In genomic region chr6:24489470-24489869, GRCh38 we compare ENCODE assay signal across 14 cellular contexts.
"Had no signal": no experiment of that assay in that cellular context is flagged by ENCODE, and none has a peak within 500 bp of the region (broad histone marks: within the 10 kb centered on the region; RNA-seq: fewer than 3 reads in every experiment).

Gene GPLD1 (minus strand): TSS chr6:24489578. CDS start chr6:24489511, 67 bp downstream.

- H3K9me3 ChIP-seq: thyroid gland had no signal

- H3K36me3 Mint-ChIP-seq: activated naive CD8-positive, alpha-beta T cell had no signal

- H3K27ac ChIP-seq: thyroid gland had no signal

- H3K27ac Mint-ChIP-seq: activated naive CD8-positive, alpha-beta T cell; stimulated activated naive CD8-positive, alpha-beta T cell treated with anti-CD3 and anti-CD28 coated beads, Interleukin-15, Interleukin-2, amounts not matched to agents 100 ng/mL and 50 ng/mL, for 24 hours; T-helper 2 cell treated with Interferon-gamma antibody and Interleukin-4, amounts not matched to agents 5 μg/mL and 100 μg/mL, for 36 hours had no signal

- H3K27me3 ChIP-seq: thyroid gland had no signal

- H3K9me3 Mint-ChIP-seq: stimulated activated naive CD8-positive, alpha-beta T cell treated with anti-CD3 and anti-CD28 coated beads, Interleukin-15, Interleukin-2, amounts not matched to agents 100 ng/mL and 50 ng/mL, for 24 hours; T-helper 2 cell treated with Interferon-gamma antibody and Interleukin-4, amounts not matched to agents 5 μg/mL and 100 μg/mL, for 36 hours had no signal

- H3K27me3 Mint-ChIP-seq: activated naive CD8-positive, alpha-beta T cell; stimulated activated naive CD8-positive, alpha-beta T cell treated with anti-CD3 and anti-CD28 coated beads, Interleukin-15, Interleukin-2, amounts not matched to agents 100 ng/mL and 50 ng/mL, for 24 hours had no signal

- DNase-seq: activated CD4-positive, alpha-beta T cell treated with anti-CD3 and anti-CD28 coated beads, Interleukin-2, amount 50 U/mL, for 1 hour; activated CD4-positive, CD25-positive, alpha-beta regulatory T cell; activated CD8-positive, alpha-beta memory T cell treated with anti-CD3 and anti-CD28 coated beads for 24 hours; activated gamma-delta T cell treated with Interleukin-2 at 50 U/mL for 16 hours; amniotic stem cell; glutamatergic neuron; kidney glomerular epithelial cell; small intestine; SW 1271 had no signal

- H3K36me3 ChIP-seq: thyroid gland had no signal

- H3K4me3 ChIP-seq: lung, thyroid gland had no signal

- H3K4me3 Mint-ChIP-seq: activated naive CD8-positive, alpha-beta T cell; stimulated activated naive CD8-positive, alpha-beta T cell treated with anti-CD3 and anti-CD28 coated beads, Interleukin-15, Interleukin-2, amounts not matched to agents 100 ng/mL and 50 ng/mL, for 24 hours; T-helper 2 cell treated with Interferon-gamma antibody and Interleukin-4, amounts not matched to agents 5 μg/mL and 100 μg/mL, for 36 hours had no signal
